9 cellular contexts compared by ENCODE assay signal in genomic region chr3:134242649-134243637, GRCh38. TPM values are rescaled to one million over a fixed set of nuclear protein-coding genes. Genes with fewer than 3 reads are reported as not detected.
DNase-seq lines count a peak whose midpoint lies in the region; TF ChIP-seq lines count a peak whose summit lies in the region.
"Had no signal": no experiment of that assay in that cellular context is flagged by ENCODE, and none has a peak within 500 bp of the region (broad histone marks: within the 10 kb centered on the region; RNA-seq: fewer than 3 reads in every experiment).

No MANE protein-coding gene starts in this region.

- no peak overlapping the region for H2BK15ac ChIP-seq in mesenchymal stem cell (ENCODE audit: low read depth, poor library complexity, severe bottlenecking)

- no peak overlapping the region for H2AFZ ChIP-seq in mesenchymal stem cell (ENCODE audit: low read depth, low read length)

- H2BK5ac ChIP-seq in mesenchymal stem cell (ENCODE audit: low read depth, low read length, poor library complexity, severe bottlenecking): no peak overlapping the region

- TF ChIP-seq CTCF in AG10803 (conservative IDR thresholded peaks at IDR 0.05; ENCODE audit: low read length) (no peak), astrocyte of the cerebellum (IDR thresholded peaks at IDR 0.05; ENCODE audit: low read depth, low read length, missing control alignments) (no peak), GM13976 (IDR thresholded peaks at IDR 0.05; ENCODE audit: borderline replicate concordance, control extremely low read depth, extremely low read depth, insufficient read depth, missing control alignments) (no peak), colonic mucosa (IDR thresholded peaks at IDR 0.05) (no peak), ovary (IDR thresholded peaks at IDR 0.05) (no peak)

- no peak for TF ChIP-seq POLR2A in ovary (IDR thresholded peaks at IDR 0.05)

- DNase-seq in AG10803 (ENCODE audit: low read depth): peak; percentile 91
- DNase-seq in HT1080 (ENCODE audit: low read depth): peak; percentile 94
- DNase-seq in astrocyte of the cerebellum (ENCODE audit: low read depth): peak; percentile 77
- DNase-seq in mesenchymal stem cell: peak; percentile 80
- DNase-seq in NCI-H1417 (lab: John Stamatoyannopoulos, UW): no peak
- no peak for DNase-seq in GM13976 (ENCODE audit: low spot score)
- DNase-seq in colonic mucosa: no peak
- DNase-seq in ovary: no peak
- DNase-seq: erythroblast had no signal

- in situ Hi-C loops in astrocyte of the cerebellum (cut with HindIII; ENCODE audit: low sequenced_read_pairs): loop anchor here (25.0 kb wide), 1 partner anchor 244 kb away; the partner anchor contains the start of genes ANAPC13 and CEP63
- in situ Hi-C loops in GM13976 (cut with MboI; ENCODE audit: low sequenced_read_pairs, unreplicated experiment): no loop called here

- H3K23ac ChIP-seq in mesenchymal stem cell (ENCODE audit: low read length in 2 of 2): no peak overlapping the region

- no peak overlapping the region for H4K91ac ChIP-seq in mesenchymal stem cell (ENCODE audit: low read length)

- no peak overlapping the region for H2AK5ac ChIP-seq in mesenchymal stem cell (ENCODE audit: low read length, severe bottlenecking)

- WGBS in mesenchymal stem cell: 84% methylated on average over 3 of the region's 3 CpGs
- 83 to 91% (median 88%) methylated on average over 3 of the region's 3 CpGs for WGBS in ovary, 3 donors

- H3K9me3 ChIP-seq in mesenchymal stem cell (ENCODE audit: control insufficient read depth, low read length) (no peaks in the 10 kb centered on the region), colonic mucosa (no peaks in the 10 kb centered on the region), ovary (no peaks in the 10 kb centered on the region)

- H3K4me1 ChIP-seq in mesenchymal stem cell (ENCODE audit: control insufficient read depth, insufficient read depth, low read depth, low read length) (peaks cover 4% of the 10 kb centered on the region), colonic mucosa (peaks cover 12% of the 10 kb centered on the region), ovary (ENCODE audit: insufficient read depth) (peaks cover 28% of the 10 kb centered on the region)

- H2BK12ac ChIP-seq in mesenchymal stem cell (ENCODE audit: low read length in 2 of 2): peak overlapping the region; percentile 15 to 63

- peaks cover 0 to 4% of the 10 kb centered on the region in 2 experiments for H3K36me3 ChIP-seq in mesenchymal stem cell (ENCODE audit: control insufficient read depth in 1 of 2, insufficient read depth in 2 of 2, low read depth in 1 of 2, low read length in 2 of 2)
- no peaks in the 10 kb centered on the region for H3K36me3 ChIP-seq in colonic mucosa
- no peaks in the 10 kb centered on the region for H3K36me3 ChIP-seq in ovary

- no peak overlapping the region for H3K14ac ChIP-seq in mesenchymal stem cell (ENCODE audit: low read length in 2 of 2)

- intact Hi-C loops in colonic mucosa (cut with DNase I) (no loop called here), ovary (cut with DNase I) (no loop called here)

- H3K4me3 ChIP-seq in AG10803 (ENCODE audit: low read length): no peak overlapping the region; the same call in 1 of the 2 replicates
- no peak overlapping the region for H3K4me3 ChIP-seq in astrocyte of the cerebellum (ENCODE audit: low read depth, low read length)
- peak overlapping the region in 1 of 2 experiments; percentile 45 for H3K4me3 ChIP-seq in mesenchymal stem cell (ENCODE audit: insufficient read depth in 1 of 2, low read depth in 1 of 2, low read length in 2 of 2)
- no peak overlapping the region for H3K4me3 ChIP-seq in colonic mucosa
- no peak overlapping the region for H3K4me3 ChIP-seq in ovary

- peak overlapping the region; percentile 31 for H3K9ac ChIP-seq in mesenchymal stem cell (ENCODE audit: low read length)
- no peak overlapping the region for H3K9ac ChIP-seq in colonic mucosa (ENCODE audit: low read depth in 2 of 2, low read length in 2 of 2)

- no peak overlapping the region for H3K4ac ChIP-seq in mesenchymal stem cell (ENCODE audit: low read depth in 1 of 2, low read length in 2 of 2)

- peak overlapping the region in 1 of 2 experiments; percentile 34 for H3K18ac ChIP-seq in mesenchymal stem cell (ENCODE audit: low read depth in 1 of 2, low read length in 2 of 2)

- no peak overlapping the region for H4K8ac ChIP-seq in mesenchymal stem cell (ENCODE audit: low read length)

- peaks cover 2% of the 10 kb centered on the region for H3K79me1 ChIP-seq in mesenchymal stem cell (replicated peaks; ENCODE audit: low read length, poor library complexity, severe bottlenecking)

- H3K4me2 ChIP-seq in mesenchymal stem cell (ENCODE audit: low read length, poor library complexity, severe bottlenecking): no peak overlapping the region

- peak overlapping the region; percentile 24 for H3K27ac ChIP-seq in mesenchymal stem cell (ENCODE audit: low read length, poor library complexity, severe bottlenecking)
- no peak overlapping the region for H3K27ac ChIP-seq in colonic mucosa
- H3K27ac ChIP-seq in ovary: no peak overlapping the region

- no peaks in the 10 kb centered on the region for H3K27me3 ChIP-seq in mesenchymal stem cell (ENCODE audit: control insufficient read depth in 1 of 2, insufficient read depth in 1 of 2, low read length in 2 of 2)
- H3K27me3 ChIP-seq in colonic mucosa: no peaks in the 10 kb centered on the region
- H3K27me3 ChIP-seq in ovary: no peaks in the 10 kb centered on the region

- H2BK120ac ChIP-seq in mesenchymal stem cell (ENCODE audit: low read depth, low read length): no peak overlapping the region

- no peak for TF ChIP-seq EP300 in ovary (IDR thresholded peaks at IDR 0.05)

RNA-seq across cellular contexts. Expression of gene RYK, which starts 7.7 kb away (rescaled TPM):
- total RNA-seq in HT1080 (2014; rRNA removed; shearing (Covaris generic)): 111 and 115 TPM in 2 replicates
- 102 and 119 TPM in 2 replicates for polyA plus RNA-seq in HT1080 (2015; cell fraction: cytosol; rRNA removed)
- 151 and 171 TPM in 2 replicates for polyA plus RNA-seq in HT1080 (2015; cell fraction: nucleus; rRNA removed)
- 44.0 TPM for polyA plus RNA-seq in mesenchymal stem cell (2013, experiment 1 of 2)
- polyA plus RNA-seq in mesenchymal stem cell (2013, experiment 2 of 2): 43.8 TPM
- 10 to 100 TPM; 30.7 to 40.6 TPM for total RNA-seq in colonic mucosa
- total RNA-seq in ovary: 100 to 1,000 TPM; 100 to 171 (median 125) TPM
- 10 to 100 TPM; 78.1 to 94.9 TPM for polyA plus RNA-seq in ovary

Comparison
In these comparisons a context has a peak if more than half of its experiments do, and no peak if none do; other contexts are left out.
1. DNase-seq: peak in AG10803 (single experiment), HT1080 (single experiment), astrocyte of the cerebellum (single experiment) and mesenchymal stem cell (single experiment); none in NCI-H1417 (0 of 3), GM13976 (single experiment), colonic mucosa (single experiment) and ovary (0 of 5).